In the genomic region with DNA sequence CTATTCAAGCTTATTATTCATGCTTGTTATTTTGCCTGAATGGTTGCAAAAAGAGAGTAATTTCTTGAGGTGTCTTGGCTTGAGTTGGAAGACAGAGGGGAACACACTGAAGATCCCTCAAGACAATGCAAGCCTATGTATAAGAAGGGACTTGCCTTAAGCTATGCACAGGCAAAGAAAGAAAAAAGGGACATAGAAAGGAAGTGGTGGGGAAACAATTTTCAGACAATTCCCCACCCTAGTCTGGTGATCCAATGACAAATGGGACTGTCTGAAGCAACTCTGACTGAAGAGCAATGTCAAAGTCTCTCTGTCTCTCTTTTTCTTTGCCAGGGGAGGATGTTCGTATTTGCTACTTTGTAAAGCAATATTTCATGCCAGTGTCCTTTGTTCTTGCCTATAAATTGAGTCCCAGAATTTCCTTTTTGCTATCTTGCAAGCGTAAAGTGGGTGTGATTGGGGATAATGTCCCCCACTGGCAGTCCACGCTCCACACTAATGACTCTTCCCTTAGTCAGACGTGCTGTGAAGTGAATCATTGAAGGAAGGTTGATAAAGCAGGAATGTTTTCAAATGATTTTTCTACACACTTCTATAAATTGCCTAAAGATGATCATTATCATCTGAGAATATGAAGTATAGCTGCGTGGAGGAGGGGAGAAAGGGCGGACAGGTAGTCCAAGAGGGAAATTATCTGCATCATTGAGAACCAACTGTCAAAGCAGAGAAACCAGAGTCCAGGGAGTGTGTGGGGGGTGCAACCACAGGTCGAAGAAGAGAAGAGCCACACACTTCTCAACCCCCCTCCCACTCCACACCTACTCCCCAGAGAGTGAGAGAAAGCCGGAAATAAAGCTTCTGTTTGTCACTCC, we compare ENCODE assay signal across 14 cellular contexts.
DNase-seq lines count a peak whose midpoint lies in the region; ATAC-seq, FAIRE-seq and TF ChIP-seq lines count a peak whose summit lies in the region.
"Had no signal": no experiment of that assay in that cellular context is flagged by ENCODE, and none has a peak within 500 bp of the region (broad histone marks: within the 10 kb centered on the region; RNA-seq: fewer than 3 reads in every experiment).

No MANE protein-coding gene starts in this region.

- H3K4me1 ChIP-seq in HCT116 (ENCODE audit: control insufficient read depth in 1 of 2, insufficient read depth in 2 of 2, low read length in 2 of 2): no peaks in the 10 kb centered on the region; a peak in 1 of 4 replicates
- peaks cover 13% of the 10 kb centered on the region for H3K4me1 ChIP-seq in foreskin keratinocyte
- H3K4me1 ChIP-seq: breast epithelium had no signal

- no peak for TF ChIP-seq CTCF in HCT116 (IDR thresholded peaks at IDR 0.05 in 2 of 3, conservative IDR thresholded peaks at IDR 0.05 in 1 of 3; ENCODE audit: borderline replicate concordance in 1 of 3, insufficient read depth in 1 of 3, low read depth in 2 of 3, low read length in 2 of 3)
- no peak for TF ChIP-seq CTCF in foreskin keratinocyte (conservative IDR thresholded peaks at IDR 0.05)

- RAD21 ChIA-PET in HCT116 (lab: Charles Lee; ENCODE audit: low non-redundant PET in 1 of 2, low total read pairs in 2 of 2, uncharacterized antibody in 2 of 2, unreplicated experiment in 2 of 2): no interaction called here

- intact Hi-C loops in HCT116 (cut with micrococcal nuclease): no loop called here

- H3K9ac ChIP-seq in HCT116 (ENCODE audit: low read length): no peak overlapping the region

- H3K9me2 ChIP-seq in HCT116 (ENCODE audit: insufficient read depth): no peaks in the 10 kb centered on the region

- no peak for TF ChIP-seq POLR2A in HCT116 (IDR thresholded peaks at IDR 0.05; ENCODE audit: borderline replicate concordance, extremely low read depth, insufficient read depth, insufficient read length)

- H3K9me3 ChIP-seq in HCT116 (ENCODE audit: control insufficient read depth in 1 of 2, insufficient read depth in 1 of 2, low read depth in 1 of 2, low read length in 2 of 2): no peaks in the 10 kb centered on the region
- H3K9me3 ChIP-seq: breast epithelium had no signal

- no peak overlapping the region for H2AFZ ChIP-seq in HCT116 (ENCODE audit: low read depth, low read length, poor library complexity, severe bottlenecking)

- no peak for TF ChIP-seq RAD21 in HCT116 (IDR thresholded peaks at IDR 0.05; ENCODE audit: low read depth)

- BruUV-seq in HCT116 (replicated peaks; lab: Mats Ljungman, UMichigan): no TSS peak

- no peaks in the 10 kb centered on the region for H3K36me3 ChIP-seq in HCT116 (ENCODE audit: control insufficient read depth in 1 of 2, insufficient read depth in 2 of 2, low read length in 2 of 2)
- H3K36me3 ChIP-seq: breast epithelium, WERI-Rb-1 had no signal

- CTCF ChIA-PET in HCT116 (lab: Charles Lee): no interaction called here

- no peak overlapping the region for H3K4me3 ChIP-seq in HCT116 (replicated peaks in 1 of 2; ENCODE audit: low read depth in 1 of 2, low read length in 2 of 2)
- H3K4me3 ChIP-seq: breast epithelium had no signal

- no peak overlapping the region for H3K4me2 ChIP-seq in HCT116 (ENCODE audit: low read length)

- H3K27me3 ChIP-seq in HCT116 (ENCODE audit: insufficient read depth, low read length) (no peaks in the 10 kb centered on the region), foreskin keratinocyte (no peaks in the 10 kb centered on the region)
- H3K27me3 ChIP-seq: breast epithelium had no signal

- H3K79me2 ChIP-seq in HCT116 (ENCODE audit: insufficient read depth, low read length): no peaks in the 10 kb centered on the region

- DNase-seq in A172 (ENCODE audit: low spot score) (peak; percentile 72), HCT116 (ENCODE audit: low read depth, low spot score) (no peak), RCC 7860 (ENCODE audit: low spot score) (peak; percentile 50), foreskin keratinocyte (peak; percentile 31 to 56), AML-193 (lab: John Stamatoyannopoulos, UW) (no peak), T-helper 1 cell (no peak)
- DNase-seq: activated T-cell treated with anti-CD3 and anti-CD28 coated beads, Interleukin-2, amount 50 U/mL, for 24 hours; naive thymus-derived CD8-positive, alpha-beta T cell; SHP77; small intestine; WERI-Rb-1 had no signal

- H4K20me1 ChIP-seq in HCT116 (ENCODE audit: insufficient read depth): no peaks in the 10 kb centered on the region

- peak; percentile 58 for FAIRE-seq in RCC 7860 (lab: Jason Lieb, UNC)
- FAIRE-seq: small intestine had no signal

- no peak overlapping the region for H3K27ac ChIP-seq in HCT116 (ENCODE audit: low read depth, low read length)
- H3K27ac ChIP-seq in foreskin keratinocyte: no peak overlapping the region
- H3K27ac ChIP-seq: breast epithelium, WERI-Rb-1 had no signal

- POLR2A ChIA-PET in HCT116 (lab: Charles Lee): no interaction called here

- ATAC-seq in HCT116 (no peak), foreskin keratinocyte (peak; percentile 93), HG03095 (IDR thresholded peaks at IDR 0.05; ENCODE audit: unreplicated experiment) (no peak), GM18519 (IDR thresholded peaks at IDR 0.05; ENCODE audit: low FRiP score, unreplicated experiment) (no peak)
- ATAC-seq: naive thymus-derived CD8-positive, alpha-beta T cell had no signal

TF ChIP-seq in HCT116, 20 proteins besides CTCF, POLR2A, EP300 and RAD21:
- no peak for TF ChIP-seq SIN3A (IDR thresholded peaks at IDR 0.05; ENCODE audit: low read depth)
- no peak for TF ChIP-seq ZFX (IDR thresholded peaks at IDR 0.05)
- peak; percentile 39; the same call in 1 of the 2 replicates for TF ChIP-seq FOSL1 (IDR thresholded peaks at IDR 0.05; ENCODE audit: low read depth)
- TF ChIP-seq CEBPB (IDR thresholded peaks at IDR 0.05; ENCODE audit: low read depth): no peak
- TF ChIP-seq ELF1 (IDR thresholded peaks at IDR 0.05; ENCODE audit: borderline replicate concordance, low read depth): no peak
- no peak for TF ChIP-seq EGR1 (IDR thresholded peaks at IDR 0.05; ENCODE audit: low read depth)
- TF ChIP-seq, protein P1, sequence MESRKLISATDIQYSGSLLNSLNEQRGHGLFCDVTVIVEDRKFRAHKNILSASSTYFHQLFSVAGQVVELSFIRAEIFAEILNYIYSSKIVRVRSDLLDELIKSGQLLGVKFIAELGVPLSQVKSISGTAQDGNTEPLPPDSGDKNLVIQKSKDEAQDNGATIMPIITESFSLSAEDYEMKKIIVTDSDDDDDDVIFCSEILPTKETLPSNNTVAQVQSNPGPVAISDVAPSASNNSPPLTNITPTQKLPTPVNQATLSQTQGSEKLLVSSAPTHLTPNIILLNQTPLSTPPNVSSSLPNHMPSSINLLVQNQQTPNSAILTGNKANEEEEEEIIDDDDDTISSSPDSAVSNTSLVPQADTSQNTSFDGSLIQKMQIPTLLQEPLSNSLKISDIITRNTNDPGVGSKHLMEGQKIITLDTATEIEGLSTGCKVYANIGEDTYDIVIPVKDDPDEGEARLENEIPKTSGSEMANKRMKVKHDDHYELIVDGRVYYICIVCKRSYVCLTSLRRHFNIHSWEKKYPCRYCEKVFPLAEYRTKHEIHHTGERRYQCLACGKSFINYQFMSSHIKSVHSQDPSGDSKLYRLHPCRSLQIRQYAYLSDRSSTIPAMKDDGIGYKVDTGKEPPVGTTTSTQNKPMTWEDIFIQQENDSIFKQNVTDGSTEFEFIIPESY (IDR thresholded peaks at IDR 0.05; ENCODE audit: extremely low read depth, insufficient replicate concordance, low read length): no peak

Comparison
In these comparisons a context has a peak if more than half of its experiments do, and no peak if none do; other contexts are left out.
1. DNase-seq: peak in A172 (single experiment), RCC 7860 (single experiment) and foreskin keratinocyte (2 of 2); none in HCT116 (single experiment), AML-193 (0 of 2) and T-helper 1 cell (0 of 5).